In the genomic region with DNA sequence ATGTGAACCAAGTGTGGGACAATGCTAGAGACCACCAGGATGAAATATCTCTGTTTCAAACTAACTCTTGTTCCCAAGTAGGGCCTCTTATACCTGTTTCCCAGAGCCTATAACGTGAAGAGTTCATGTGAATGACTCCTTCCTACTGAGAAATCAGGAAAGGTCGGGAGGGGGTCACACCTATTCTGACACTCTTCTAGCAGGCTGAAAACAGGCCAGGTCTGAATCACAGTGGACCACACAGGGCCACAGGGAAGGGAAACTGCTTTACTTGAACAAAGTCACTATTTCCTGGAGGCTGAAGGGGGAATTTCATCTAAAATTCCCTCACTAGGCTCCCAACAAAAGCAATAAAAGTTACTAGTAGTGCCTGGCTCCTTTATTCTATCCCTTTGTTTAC, we compare ENCODE assay signal across 15 cellular contexts.
DNase-seq lines count a peak whose midpoint lies in the region; ATAC-seq and TF ChIP-seq lines count a peak whose summit lies in the region.
"Had no signal": no experiment of that assay in that cellular context is flagged by ENCODE, and none has a peak within 500 bp of the region (broad histone marks: within the 10 kb centered on the region; RNA-seq: fewer than 3 reads in every experiment).

No MANE protein-coding gene starts in this region.

- DNase-seq in dermis blood vessel endothelial cell: peak; percentile 23
- peak; percentile 30 for DNase-seq in iPS-NIHi7 (ENCODE audit: extremely low spot score)
- DNase-seq in progenitor cell of endocrine pancreas (ENCODE audit: low spot score, unreplicated experiment): no peak
- no peak for DNase-seq in CD8-positive, alpha-beta T cell
- DNase-seq in ACHN: no peak
- no peak for DNase-seq in immature natural killer cell
- no peak for DNase-seq in activated CD4-positive, alpha-beta memory T cell treated with anti-CD3 and anti-CD28 coated beads, Interleukin-2, amount 10 ng/mL, durations not matched to agents 7 days and 5 days
- DNase-seq: C1 segment of cervical spinal cord; CD4-positive, alpha-beta T cell; DND-41; GDM1; HCEC 1CT; HFFc6 had no signal

- in situ Hi-C loops in ACHN (cut with HindIII; ENCODE audit: low pct_ligation_motif_present, low pct_unique_long_range_greater_than_20kb, low sequenced_read_pairs): no loop called here

- no peak overlapping the region for H3K27ac Mint-ChIP-seq in progenitor cell of endocrine pancreas
- no peak overlapping the region for H3K27ac Mint-ChIP-seq in CD8-positive, alpha-beta T cell
- no peak overlapping the region for H3K27ac Mint-ChIP-seq in immature natural killer cell
- H3K27ac Mint-ChIP-seq in activated CD4-positive, alpha-beta memory T cell treated with anti-CD3 and anti-CD28 coated beads, Interleukin-2, amount 10 ng/mL, durations not matched to agents 7 days and 5 days: no peak overlapping the region
- H3K27ac Mint-ChIP-seq: B cell; CD4-positive, alpha-beta T cell; HFFc6 had no signal

- POLR2A ChIA-PET in CD8-positive, alpha-beta T cell (lab: Charles Lee): no interaction called here
- POLR2A ChIA-PET in activated CD4-positive, alpha-beta memory T cell treated with anti-CD3 and anti-CD28 coated beads, Interleukin-2, amount 10 ng/mL, durations not matched to agents 7 days and 5 days (lab: Charles Lee): no interaction called here

- intact Hi-C loops in CD8-positive, alpha-beta T cell (cut with DNase I, micrococcal nuclease): no loop called here

- H3K27me3 ChIP-seq in CD8-positive, alpha-beta T cell (ENCODE audit: insufficient read depth, low read length): no peaks in the 10 kb centered on the region

- H3K4me1 Mint-ChIP-seq in progenitor cell of endocrine pancreas (ENCODE audit: low read depth): peaks cover 9% of the 10 kb centered on the region
- no peaks in the 10 kb centered on the region for H3K4me1 Mint-ChIP-seq in CD8-positive, alpha-beta T cell (ENCODE audit: low read depth)
- H3K4me1 Mint-ChIP-seq in immature natural killer cell: peaks cover 5 to 14% of the 10 kb centered on the region in 2 donors
- no peaks in the 10 kb centered on the region for H3K4me1 Mint-ChIP-seq in activated CD4-positive, alpha-beta memory T cell treated with anti-CD3 and anti-CD28 coated beads, Interleukin-2, amount 10 ng/mL, durations not matched to agents 7 days and 5 days
- H3K4me1 Mint-ChIP-seq: B cell had no signal

- CTCF ChIA-PET in CD8-positive, alpha-beta T cell (lab: Charles Lee): no interaction called here
- CTCF ChIA-PET in activated CD4-positive, alpha-beta memory T cell treated with anti-CD3 and anti-CD28 coated beads, Interleukin-2, amount 10 ng/mL, durations not matched to agents 7 days and 5 days (lab: Charles Lee): no interaction called here

- H3K27me3 Mint-ChIP-seq in progenitor cell of endocrine pancreas (no peaks in the 10 kb centered on the region), immature natural killer cell (ENCODE audit: low read depth in 3 of 3) (peaks cover 0 to 9% (median 1%) of the 10 kb centered on the region in 3 donors)
- H3K27me3 Mint-ChIP-seq in CD8-positive, alpha-beta T cell (ENCODE audit: low read depth): no peaks in the 10 kb centered on the region
- H3K27me3 Mint-ChIP-seq in activated CD4-positive, alpha-beta memory T cell treated with anti-CD3 and anti-CD28 coated beads, Interleukin-2, amount 10 ng/mL, durations not matched to agents 7 days and 5 days: no peaks in the 10 kb centered on the region
- H3K27me3 Mint-ChIP-seq: B cell; CD4-positive, alpha-beta T cell had no signal

- H3K27ac ChIP-seq in CD8-positive, alpha-beta T cell (ENCODE audit: low read depth, low read length): no peak overlapping the region
- H3K27ac ChIP-seq: HL-60 had no signal

- TF ChIP-seq CTCF in progenitor cell of endocrine pancreas (IDR thresholded peaks at IDR 0.05; ENCODE audit: unreplicated experiment): peak; percentile 7
- no peak for TF ChIP-seq CTCF in CD8-positive, alpha-beta T cell (IDR thresholded peaks at IDR 0.05)

- no peaks in the 10 kb centered on the region for H3K4me1 ChIP-seq in CD8-positive, alpha-beta T cell (ENCODE audit: insufficient read depth, low read length)

- H3K36me3 Mint-ChIP-seq in progenitor cell of endocrine pancreas (ENCODE audit: insufficient read depth): no peaks in the 10 kb centered on the region
- no peaks in the 10 kb centered on the region for H3K36me3 Mint-ChIP-seq in CD8-positive, alpha-beta T cell
- H3K36me3 Mint-ChIP-seq in immature natural killer cell: no peaks in the 10 kb centered on the region
- H3K36me3 Mint-ChIP-seq in activated CD4-positive, alpha-beta memory T cell treated with anti-CD3 and anti-CD28 coated beads, Interleukin-2, amount 10 ng/mL, durations not matched to agents 7 days and 5 days (ENCODE audit: low read depth): no peaks in the 10 kb centered on the region

- no peaks in the 10 kb centered on the region for H3K9me3 ChIP-seq in CD8-positive, alpha-beta T cell (ENCODE audit: low read length)

- H3K9me3 Mint-ChIP-seq in progenitor cell of endocrine pancreas (ENCODE audit: low read depth) (no peaks in the 10 kb centered on the region), immature natural killer cell (peaks cover 0 to 5% (median 0%) of the 10 kb centered on the region in 6 donors)
- H3K9me3 Mint-ChIP-seq in CD8-positive, alpha-beta T cell: peaks cover 8% of the 10 kb centered on the region
- peaks cover 4% of the 10 kb centered on the region for H3K9me3 Mint-ChIP-seq in activated CD4-positive, alpha-beta memory T cell treated with anti-CD3 and anti-CD28 coated beads, Interleukin-2, amount 10 ng/mL, durations not matched to agents 7 days and 5 days

- no peak overlapping the region for H3K4me3 ChIP-seq in CD8-positive, alpha-beta T cell (ENCODE audit: low read depth, low read length)

- no peak for ATAC-seq in CD8-positive, alpha-beta T cell

- no peaks in the 10 kb centered on the region for H3K36me3 ChIP-seq in CD8-positive, alpha-beta T cell (ENCODE audit: insufficient read depth, low read length)

- H3K4me3 Mint-ChIP-seq in progenitor cell of endocrine pancreas (ENCODE audit: low read depth) (no peak overlapping the region), immature natural killer cell (no peak overlapping the region)
- no peak overlapping the region for H3K4me3 Mint-ChIP-seq in CD8-positive, alpha-beta T cell
- no peak overlapping the region for H3K4me3 Mint-ChIP-seq in activated CD4-positive, alpha-beta memory T cell treated with anti-CD3 and anti-CD28 coated beads, Interleukin-2, amount 10 ng/mL, durations not matched to agents 7 days and 5 days
- H3K4me3 Mint-ChIP-seq: B cell; CD4-positive, alpha-beta T cell; HFFc6 had no signal

Comparison
In these comparisons a context has a peak if more than half of its experiments do, and no peak if none do; other contexts are left out.
1. DNase-seq: peak in dermis blood vessel endothelial cell (single experiment) and iPS-NIHi7 (single experiment); none in progenitor cell of endocrine pancreas (single experiment), CD8-positive, alpha-beta T cell (0 of 7), ACHN (single experiment), immature natural killer cell (0 of 3) and activated CD4-positive, alpha-beta memory T cell treated with anti-CD3 and anti-CD28 coated beads, Interleukin-2, amount 10 ng/mL, durations not matched to agents 7 days and 5 days (single experiment).